In the genomic region with DNA sequence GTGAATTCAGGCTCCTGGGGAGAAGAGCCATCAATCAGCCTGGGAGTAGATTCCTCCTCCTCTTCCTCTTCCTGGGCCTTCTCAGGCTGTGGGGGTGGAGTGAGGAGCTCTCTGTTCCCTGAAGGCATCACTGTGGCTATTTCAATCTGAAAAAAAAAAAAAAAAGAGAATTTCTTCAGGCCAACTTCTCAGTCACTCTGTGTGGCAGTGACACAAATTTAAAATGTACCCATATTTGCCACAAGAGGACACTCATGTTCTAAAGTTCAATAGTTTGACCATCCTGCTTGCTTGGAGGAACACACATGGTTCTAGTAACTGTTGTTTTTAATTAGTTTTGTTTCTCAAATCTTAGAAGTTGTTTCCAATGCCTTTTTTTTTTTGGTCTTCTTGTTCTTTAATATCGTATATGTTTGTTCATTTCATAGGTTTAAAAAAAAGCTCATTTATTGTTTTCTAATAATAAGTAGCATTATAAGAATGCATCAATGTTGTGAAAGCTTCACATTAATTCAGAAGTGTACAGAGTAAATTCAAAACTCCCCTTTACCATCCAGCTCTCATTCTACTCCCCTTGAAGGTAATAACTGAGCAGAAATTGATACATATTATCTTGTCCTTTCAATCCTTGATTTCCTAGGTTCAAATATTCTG, we compare ENCODE assay signal across 9 cellular contexts. TPM values are rescaled to one million over a fixed set of nuclear protein-coding genes. Genes with fewer than 3 reads are reported as not detected.
DNase-seq lines count a peak whose midpoint lies in the region; ATAC-seq and TF ChIP-seq lines count a peak whose summit lies in the region.
"Had no signal": no experiment of that assay in that cellular context is flagged by ENCODE, and none has a peak within 500 bp of the region (broad histone marks: within the 10 kb centered on the region; RNA-seq: fewer than 3 reads in every experiment).

No MANE protein-coding gene starts in this region.

- CTCF ChIA-PET in activated CD4-positive, alpha-beta T cell treated with anti-CD3 and anti-CD28 coated beads for 36 hours (lab: Charles Lee) = interaction anchor here (0.6 to 4.6 kb wide), 6 partner anchors 28 to 378 kb away, joined by 4 to 28 read pairs (median 4); no protein-coding TSS in a partner anchor

- POLR2A ChIA-PET in activated CD4-positive, alpha-beta T cell treated with anti-CD3 and anti-CD28 coated beads for 36 hours (lab: Charles Lee) = no interaction called here

- TF ChIP-seq CTCF in GM10266 (IDR thresholded peaks at IDR 0.05; ENCODE audit: control insufficient read depth, insufficient read depth, low read depth, missing control alignments) (peak; percentile 62), fibroblast of villous mesenchyme (IDR thresholded peaks at IDR 0.05; ENCODE audit: insufficient read depth, low read depth, low read length) (peak; percentile 76), prostate gland (IDR thresholded peaks at IDR 0.05) (peak; percentile 26 to 75 (median 63))

- no peaks in the 10 kb centered on the region for H3K9me3 ChIP-seq in SK-N-MC (ENCODE audit: low read depth, low read length)
- no peaks in the 10 kb centered on the region for H3K9me3 ChIP-seq in prostate gland

- DNase-seq in GM10266 (ENCODE audit: extremely low spot score) = peak; percentile 32
- peak; percentile 47 for DNase-seq in SK-N-MC (ENCODE audit: low read depth, low spot score)
- DNase-seq in fibroblast of villous mesenchyme (ENCODE audit: low read depth) = peak; percentile 82
- DNase-seq in prostate gland (ENCODE audit: low spot score) = no peak
- no peak for DNase-seq in activated CD4-positive, alpha-beta T cell treated with anti-CD3 and anti-CD28 coated beads for 36 hours
- DNase-seq in activated CD8-positive, alpha-beta memory T cell treated with anti-CD3 and anti-CD28 coated beads, Interleukin-2, amount 50 U/mL, for 4 hours = no peak

- TF ChIP-seq EP300 in Ishikawa (IDR thresholded peaks at IDR 0.05; ENCODE audit: borderline replicate concordance) = no peak

- peak; percentile 84 for TF ChIP-seq RAD21 in Ishikawa (IDR thresholded peaks at IDR 0.05; ENCODE audit: low read depth)

- intact Hi-C loops in prostate gland (cut with DNase I) = loop anchor here (5.0 kb wide), 1 partner anchor 379 kb away; no protein-coding TSS in a partner anchor
- intact Hi-C loops in activated CD4-positive, alpha-beta T cell treated with anti-CD3 and anti-CD28 coated beads for 36 hours (cut with DNase I, micrococcal nuclease) = loop anchor here (1.0 to 10.0 kb wide), 5 partner anchors 130 to 377 kb away; no protein-coding TSS in a partner anchor

- H3K27me3 Mint-ChIP-seq in activated CD4-positive, alpha-beta T cell treated with anti-CD3 and anti-CD28 coated beads for 36 hours = peaks cover 5% of the 10 kb centered on the region

- no peaks in the 10 kb centered on the region for H3K9me3 Mint-ChIP-seq in activated CD4-positive, alpha-beta T cell treated with anti-CD3 and anti-CD28 coated beads for 36 hours (ENCODE audit: low read depth)
- H3K9me3 Mint-ChIP-seq: activated naive CD4-positive, alpha-beta T cell treated with anti-CD3 and anti-CD28 coated beads, Interleukin-2, amount 50 U/mL, for 24 hours had no signal

- TF ChIP-seq POLR2A in prostate gland (IDR thresholded peaks at IDR 0.05) = no peak

- peak overlapping the region; percentile 22; the same call in 1 of the 2 replicates for H3K4me3 ChIP-seq in SK-N-MC
- no peak overlapping the region for H3K4me3 ChIP-seq in fibroblast of villous mesenchyme (ENCODE audit: low read depth, low read length)
- H3K4me3 ChIP-seq in prostate gland = no peak overlapping the region

- H3K4me3 Mint-ChIP-seq in activated CD4-positive, alpha-beta T cell treated with anti-CD3 and anti-CD28 coated beads for 36 hours = no peak overlapping the region
- H3K4me3 Mint-ChIP-seq: activated naive CD4-positive, alpha-beta T cell treated with anti-CD3 and anti-CD28 coated beads, Interleukin-2, amount 50 U/mL, for 24 hours had no signal

- 25% methylated on average over 1 of the region's 1 CpG for WGBS in prostate gland

- no peaks in the 10 kb centered on the region for H3K4me1 ChIP-seq in prostate gland (replicated peaks)

- H3K36me3 ChIP-seq in SK-N-MC (ENCODE audit: insufficient read depth, low read length) (no peaks in the 10 kb centered on the region), prostate gland (no peaks in the 10 kb centered on the region)

- no peak overlapping the region for H3K9ac ChIP-seq in SK-N-MC (ENCODE audit: insufficient read length)

- no peaks in the 10 kb centered on the region for H3K27me3 ChIP-seq in prostate gland (replicated peaks; ENCODE audit: insufficient read depth)

- no peaks in the 10 kb centered on the region for H3K4me1 Mint-ChIP-seq in activated CD4-positive, alpha-beta T cell treated with anti-CD3 and anti-CD28 coated beads for 36 hours
- H3K4me1 Mint-ChIP-seq: activated naive CD4-positive, alpha-beta T cell treated with anti-CD3 and anti-CD28 coated beads, Interleukin-2, amount 50 U/mL, for 24 hours had no signal

- H3K27ac Mint-ChIP-seq in activated CD4-positive, alpha-beta T cell treated with anti-CD3 and anti-CD28 coated beads for 36 hours = no peak overlapping the region
- H3K27ac Mint-ChIP-seq: activated naive CD4-positive, alpha-beta T cell treated with anti-CD3 and anti-CD28 coated beads, Interleukin-2, amount 50 U/mL, for 24 hours had no signal

- peak; percentile 93 for ATAC-seq in GM21529 (IDR thresholded peaks at IDR 0.05; ENCODE audit: unreplicated experiment)
- ATAC-seq in activated CD4-positive, alpha-beta T cell treated with anti-CD3 and anti-CD28 coated beads for 36 hours = no peak

- H3K27ac ChIP-seq in SK-N-MC = no peak overlapping the region
- no peak overlapping the region for H3K27ac ChIP-seq in prostate gland

- H3K36me3 Mint-ChIP-seq in activated CD4-positive, alpha-beta T cell treated with anti-CD3 and anti-CD28 coated beads for 36 hours (ENCODE audit: low read depth) = no peaks in the 10 kb centered on the region
- H3K36me3 Mint-ChIP-seq: activated naive CD4-positive, alpha-beta T cell treated with anti-CD3 and anti-CD28 coated beads, Interleukin-2, amount 50 U/mL, for 24 hours had no signal

TF ChIP-seq in Ishikawa, 13 proteins besides CTCF, POLR2A, EP300 and RAD21:
- TF ChIP-seq YY1 (IDR thresholded peaks at IDR 0.05; ENCODE audit: low read depth) = no peak
- TF ChIP-seq, protein P1, sequence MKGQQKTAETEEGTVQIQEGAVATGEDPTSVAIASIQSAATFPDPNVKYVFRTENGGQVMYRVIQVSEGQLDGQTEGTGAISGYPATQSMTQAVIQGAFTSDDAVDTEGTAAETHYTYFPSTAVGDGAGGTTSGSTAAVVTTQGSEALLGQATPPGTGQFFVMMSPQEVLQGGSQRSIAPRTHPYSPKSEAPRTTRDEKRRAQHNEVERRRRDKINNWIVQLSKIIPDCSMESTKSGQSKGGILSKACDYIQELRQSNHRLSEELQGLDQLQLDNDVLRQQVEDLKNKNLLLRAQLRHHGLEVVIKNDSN (IDR thresholded peaks at IDR 0.05) = no peak
- no peak for TF ChIP-seq CEBPB (IDR thresholded peaks at IDR 0.05)
- TF ChIP-seq FOXM1 (IDR thresholded peaks at IDR 0.05; ENCODE audit: borderline replicate concordance, low read depth) = no peak
- no peak for TF ChIP-seq CREB1 (IDR thresholded peaks at IDR 0.05; ENCODE audit: low read depth)
- no peak for TF ChIP-seq TAF1 (IDR thresholded peaks at IDR 0.05; ENCODE audit: low read depth)
- TF ChIP-seq EGR1 (IDR thresholded peaks at IDR 0.05) = no peak
- no peak for TF ChIP-seq TCF12 (IDR thresholded peaks at IDR 0.05; ENCODE audit: low read depth)
- no peak for TF ChIP-seq TEAD4 (IDR thresholded peaks at IDR 0.05)
- TF ChIP-seq ZBTB7A (IDR thresholded peaks at IDR 0.05; ENCODE audit: low read depth) = no peak
- no peak for TF ChIP-seq MAX (IDR thresholded peaks at IDR 0.05)
- no peak for TF ChIP-seq REST (IDR thresholded peaks at IDR 0.05; ENCODE audit: low read depth)
- TF ChIP-seq NFIC (IDR thresholded peaks at IDR 0.05) = no peak

RNA-seq across cellular contexts. Expression of gene CCER1, which starts 23.3 kb away (rescaled TPM):
- not detected in 2 replicates for total RNA-seq in fibroblast of villous mesenchyme
- total RNA-seq in prostate gland = 1 to 10 TPM in 1 of 2 donors, not detected in 1; 3.0 TPM
- not detected for total RNA-seq in activated CD4-positive, alpha-beta T cell treated with anti-CD3 and anti-CD28 coated beads for 36 hours

RNA-seq across cellular contexts. Expression of gene EPYC, which starts 26.5 kb away (rescaled TPM):
- total RNA-seq in fibroblast of villous mesenchyme = not detected in 2 replicates
- total RNA-seq in prostate gland = not detected
- not detected for total RNA-seq in activated CD4-positive, alpha-beta T cell treated with anti-CD3 and anti-CD28 coated beads for 36 hours

Comparison
In these comparisons a context has a peak if more than half of its experiments do, and no peak if none do; other contexts are left out.
1. DNase-seq: peak in GM10266 (single experiment), SK-N-MC (single experiment) and fibroblast of villous mesenchyme (single experiment); none in prostate gland (single experiment), activated CD4-positive, alpha-beta T cell treated with anti-CD3 and anti-CD28 coated beads for 36 hours (single experiment) and activated CD8-positive, alpha-beta memory T cell treated with anti-CD3 and anti-CD28 coated beads, Interleukin-2, amount 50 U/mL, for 4 hours (single experiment).
2. Peak in every context shown above with its lines, with median percentiles within 50 percentile points of each other: CTCF ChIP-seq.